13 cellular contexts compared by ENCODE assay signal in genomic region chr17:77378318-77379064, GRCh38.
DNase-seq lines count a peak whose midpoint lies in the region; ATAC-seq and TF ChIP-seq lines count a peak whose summit lies in the region.
"Had no signal": no experiment of that assay in that cellular context is flagged by ENCODE, and none has a peak within 500 bp of the region (broad histone marks: within the 10 kb centered on the region; RNA-seq: fewer than 3 reads in every experiment).

No MANE protein-coding gene starts in this region.

- no peak overlapping the region for H4K5ac ChIP-seq in mesendoderm (ENCODE audit: low read length)

- no peak overlapping the region for H3K9ac ChIP-seq in mesendoderm (ENCODE audit: low read length)

- peaks cover 86% of the 10 kb centered on the region for H3K4me1 Mint-ChIP-seq in activated CD4-positive, alpha-beta memory T cell treated with anti-CD3 and anti-CD28 coated beads for 36 hours (ENCODE audit: low read depth)
- H3K4me1 Mint-ChIP-seq in activated CD4-positive, alpha-beta memory T cell treated with anti-CD3 and anti-CD28 coated beads, Interleukin-2, amount 10 ng/mL, durations not matched to agents 7 days and 5 days, result peaks cover 78% of the 10 kb centered on the region

- TF ChIP-seq CTCF in Peyer's patch (IDR thresholded peaks at IDR 0.05) (no peak), gastroesophageal sphincter (IDR thresholded peaks at IDR 0.05) (no peak), testis (IDR thresholded peaks at IDR 0.05) (no peak)

- peaks cover 56% of the 10 kb centered on the region for H3K79me1 ChIP-seq in mesendoderm (ENCODE audit: low read length)

- H3K9me3 Mint-ChIP-seq in activated CD4-positive, alpha-beta memory T cell treated with anti-CD3 and anti-CD28 coated beads for 36 hours, result no peaks in the 10 kb centered on the region
- no peaks in the 10 kb centered on the region for H3K9me3 Mint-ChIP-seq in activated CD4-positive, alpha-beta memory T cell treated with anti-CD3 and anti-CD28 coated beads, Interleukin-2, amount 10 ng/mL, durations not matched to agents 7 days and 5 days

- H2AK5ac ChIP-seq in mesendoderm (ENCODE audit: low read length), result no peak overlapping the region

- WGBS in gastroesophageal sphincter (ENCODE audit: low coverage in 1 of 2), 2 donors, result no CpG with 5 or more reads among the region's 22 CpGs
- WGBS in testis, 2 donors, result 76 to 77% methylated on average over 13 to 16 of the region's 22 CpGs
- no CpG with 5 or more reads among the region's 22 CpGs for WGBS in mesendoderm (ENCODE audit: extremely low coverage, insufficient coverage, low lambda C conversion rate)

- H3K27me3 ChIP-seq in Peyer's patch (no peaks in the 10 kb centered on the region), gastroesophageal sphincter (no peaks in the 10 kb centered on the region), testis (no peaks in the 10 kb centered on the region), mesendoderm (ENCODE audit: insufficient read depth, low read length, poor library complexity) (no peaks in the 10 kb centered on the region)
- H3K27me3 ChIP-seq: spleen had no signal

- H3K23ac ChIP-seq in mesendoderm (ENCODE audit: low read length), result no peak overlapping the region

- H3K36me3 ChIP-seq in Peyer's patch, result no peaks in the 10 kb centered on the region
- no peaks in the 10 kb centered on the region for H3K36me3 ChIP-seq in gastroesophageal sphincter
- H3K36me3 ChIP-seq in testis (ENCODE audit: low read depth, missing control alignments), result no peaks in the 10 kb centered on the region
- no peaks in the 10 kb centered on the region for H3K36me3 ChIP-seq in mesendoderm (ENCODE audit: control insufficient read depth, insufficient read depth, low read length)

- TF ChIP-seq EP300 in gastroesophageal sphincter (IDR thresholded peaks at IDR 0.05), result no peak

- H3K4ac ChIP-seq in mesendoderm (ENCODE audit: low read depth, low read length), result no peak overlapping the region

- no peak for ATAC-seq in gastroesophageal sphincter

- no peaks in the 10 kb centered on the region for H3K27me3 Mint-ChIP-seq in activated CD4-positive, alpha-beta memory T cell treated with anti-CD3 and anti-CD28 coated beads for 36 hours
- H3K27me3 Mint-ChIP-seq in activated CD4-positive, alpha-beta memory T cell treated with anti-CD3 and anti-CD28 coated beads, Interleukin-2, amount 10 ng/mL, durations not matched to agents 7 days and 5 days, result no peaks in the 10 kb centered on the region

- H3K4me1 ChIP-seq in Peyer's patch (peaks cover under 1 to 90% (median 41%) of the 10 kb centered on the region in 4 donors), gastroesophageal sphincter (peaks cover 15 to 96% (median 83%) of the 10 kb centered on the region in 3 donors), testis (peaks cover 88% of the 10 kb centered on the region), mesendoderm (ENCODE audit: control insufficient read depth, low read depth, low read length) (peaks cover 20% of the 10 kb centered on the region)

- peak overlapping the region; percentile 39 for H3K27ac Mint-ChIP-seq in activated CD4-positive, alpha-beta memory T cell treated with anti-CD3 and anti-CD28 coated beads for 36 hours
- H3K27ac Mint-ChIP-seq in activated CD4-positive, alpha-beta memory T cell treated with anti-CD3 and anti-CD28 coated beads, Interleukin-2, amount 10 ng/mL, durations not matched to agents 7 days and 5 days, result no peak overlapping the region

- H3K36me3 Mint-ChIP-seq in activated CD4-positive, alpha-beta memory T cell treated with anti-CD3 and anti-CD28 coated beads for 36 hours, result peaks cover 4% of the 10 kb centered on the region
- H3K36me3 Mint-ChIP-seq in activated CD4-positive, alpha-beta memory T cell treated with anti-CD3 and anti-CD28 coated beads, Interleukin-2, amount 10 ng/mL, durations not matched to agents 7 days and 5 days (ENCODE audit: low read depth), result peaks cover 51% of the 10 kb centered on the region

- H2BK5ac ChIP-seq in mesendoderm (ENCODE audit: low read length), result no peak overlapping the region

- no peak overlapping the region for H4K8ac ChIP-seq in mesendoderm (ENCODE audit: low read depth, low read length)

- intact Hi-C loops in activated CD4-positive, alpha-beta memory T cell treated with anti-CD3 and anti-CD28 coated beads for 36 hours (cut with micrococcal nuclease), result no loop called here
- intact Hi-C loops in testis (cut with DNase I; ENCODE audit: low total_unique reads), result no loop called here

- H3K4me3 Mint-ChIP-seq in activated CD4-positive, alpha-beta memory T cell treated with anti-CD3 and anti-CD28 coated beads for 36 hours, result no peak overlapping the region
- no peak overlapping the region for H3K4me3 Mint-ChIP-seq in activated CD4-positive, alpha-beta memory T cell treated with anti-CD3 and anti-CD28 coated beads, Interleukin-2, amount 10 ng/mL, durations not matched to agents 7 days and 5 days

- peak overlapping the region in 3 of 4 donors; percentile 10 to 93 (median 42) for H3K27ac ChIP-seq in Peyer's patch
- H3K27ac ChIP-seq in gastroesophageal sphincter, result peak overlapping the region in 3 of 4 donors; percentile 91 to 99 (median 96)
- peak overlapping the region; percentile 82 to 94 for H3K27ac ChIP-seq in testis
- no peak overlapping the region for H3K27ac ChIP-seq in mesendoderm (ENCODE audit: low read depth, low read length)

- H2BK120ac ChIP-seq in mesendoderm (ENCODE audit: low read depth, low read length), result no peak overlapping the region

- CTCF ChIA-PET in activated CD4-positive, alpha-beta memory T cell treated with anti-CD3 and anti-CD28 coated beads for 36 hours (lab: Charles Lee), result interaction anchor here (1.8 to 4.3 kb wide), 2 partner anchors 21 to 116 kb away, joined by 5 to 13 read pairs; no protein-coding TSS in a partner anchor
- CTCF ChIA-PET in activated CD4-positive, alpha-beta memory T cell treated with anti-CD3 and anti-CD28 coated beads, Interleukin-2, amount 10 ng/mL, durations not matched to agents 7 days and 5 days (lab: Charles Lee), result interaction anchor here (1.3 to 1.8 kb wide), 2 partner anchors 22 to 47 kb away, joined by 3 to 7 read pairs; no protein-coding TSS in a partner anchor

- peaks cover 90% of the 10 kb centered on the region for H3K79me2 ChIP-seq in mesendoderm (ENCODE audit: control insufficient read depth, insufficient read depth, low read length)

- H2BK15ac ChIP-seq in mesendoderm (replicated peaks; ENCODE audit: low read depth), result no peak overlapping the region

- H3K56ac ChIP-seq in mesendoderm (ENCODE audit: low read length), result no peak overlapping the region

- TF ChIP-seq POLR2A in Peyer's patch (IDR thresholded peaks at IDR 0.05), result no peak
- no peak for TF ChIP-seq POLR2A in gastroesophageal sphincter (IDR thresholded peaks at IDR 0.05)
- TF ChIP-seq POLR2A in testis (IDR thresholded peaks at IDR 0.05), result no peak

- POLR2A ChIA-PET in activated CD4-positive, alpha-beta memory T cell treated with anti-CD3 and anti-CD28 coated beads for 36 hours (lab: Charles Lee), result interaction anchor here (1.0 kb wide), 1 partner anchor 10 kb away, joined by 3 read pairs; no protein-coding TSS in a partner anchor
- POLR2A ChIA-PET in activated CD4-positive, alpha-beta memory T cell treated with anti-CD3 and anti-CD28 coated beads, Interleukin-2, amount 10 ng/mL, durations not matched to agents 7 days and 5 days (lab: Charles Lee), result interaction anchor here (1.1 to 6.5 kb wide), 4 partner anchors 11 to 47 kb away, joined by 3 to 120 read pairs (median 12); no protein-coding TSS in a partner anchor

- H3K9me3 ChIP-seq in Peyer's patch (no peaks in the 10 kb centered on the region), gastroesophageal sphincter (no peaks in the 10 kb centered on the region), testis (no peaks in the 10 kb centered on the region)
- H3K9me3 ChIP-seq: spleen had no signal

- no peak overlapping the region for H3K4me2 ChIP-seq in mesendoderm (ENCODE audit: low read length)

- H3K18ac ChIP-seq in mesendoderm (ENCODE audit: low read length), result no peak overlapping the region

- no peak overlapping the region for H3K4me3 ChIP-seq in Peyer's patch
- H3K4me3 ChIP-seq in gastroesophageal sphincter, result no peak overlapping the region
- no peak overlapping the region for H3K4me3 ChIP-seq in testis
- no peak overlapping the region for H3K4me3 ChIP-seq in mesendoderm (ENCODE audit: low read length)
- H3K4me3 ChIP-seq: spleen had no signal

- DNase-seq in activated CD4-positive, alpha-beta memory T cell treated with anti-CD3 and anti-CD28 coated beads for 36 hours, result no peak
- DNase-seq in activated CD4-positive, alpha-beta memory T cell treated with anti-CD3 and anti-CD28 coated beads, Interleukin-2, amount 10 ng/mL, durations not matched to agents 7 days and 5 days, result no peak
- no peak for DNase-seq in Peyer's patch
- DNase-seq in testis, result no peak
- no peak for DNase-seq in mesendoderm
- DNase-seq in putamen (ENCODE audit: low spot score), result no peak
- DNase-seq in NCI-H510A (lab: John Stamatoyannopoulos, UW), result no peak
- DNase-seq: activated CD4-positive, alpha-beta T cell treated with anti-CD3 and anti-CD28 coated beads, Interleukin-2, amount 50 U/mL, for 4 hours; activated effector memory CD4-positive, alpha-beta T cell treated with Interleukin-2 at 50 U/mL for 16 hours; DMS53; NCI-H2171 treated with DMSO at 0.1 percent for 48 hours; spleen had no signal
